ENCODE assay signal across 20 cellular contexts in genomic region chr1:54244655-54245054, GRCh38.
"Had no signal": no experiment of that assay in that cellular context is flagged by ENCODE, and none has a peak within 500 bp of the region (broad histone marks: within the 10 kb centered on the region; RNA-seq: fewer than 3 reads in every experiment).

No MANE protein-coding gene starts in this region.

- H3K36me3 ChIP-seq: ovary had no signal

- ATAC-seq: sciatic nerve had no signal

- H3K4me3 ChIP-seq: ascending aorta, esophagus muscularis mucosa, gastroesophageal sphincter, heart right ventricle, left ventricle myocardium inferior, ovary, SK-N-MC, smooth muscle cell, stomach, testis had no signal

- H3K9me3 ChIP-seq: ascending aorta, esophagus muscularis mucosa, gastroesophageal sphincter, heart right ventricle, left ventricle myocardium inferior, ovary, stomach, testis had no signal

- H3K27ac ChIP-seq: ascending aorta, esophagus muscularis mucosa, gastroesophageal sphincter, heart right ventricle, left ventricle myocardium inferior, ovary, SK-N-MC, testis, WERI-Rb-1 had no signal

- H3K27me3 ChIP-seq: ascending aorta, esophagus muscularis mucosa, gastroesophageal sphincter, heart right ventricle, ovary, stomach, testis had no signal

- DNase-seq: activated CD4-positive, alpha-beta T cell treated with anti-CD3 and anti-CD28 coated beads for 4 hours; activated CD8-positive, alpha-beta memory T cell treated with anti-CD3 and anti-CD28 coated beads for 24 hours; activated CD8-positive, alpha-beta memory T cell treated with anti-CD3 and anti-CD28 coated beads, Interleukin-2, amount 50 U/mL, for 48 hours; activated gamma-delta T cell treated with Interleukin-2 at 50 U/mL for 16 hours; cortex of kidney; effector CD4-positive, alpha-beta T cell; heart right ventricle; left ventricle myocardium inferior; mammary epithelial cell; ovary; stimulated activated CD4-positive, alpha-beta T cell treated with anti-CD3 and anti-CD28 coated beads, Interleukin-4, amount 100 ng/mL, for 1 hour; stomach; testis; WERI-Rb-1 had no signal
